In the genomic region with DNA sequence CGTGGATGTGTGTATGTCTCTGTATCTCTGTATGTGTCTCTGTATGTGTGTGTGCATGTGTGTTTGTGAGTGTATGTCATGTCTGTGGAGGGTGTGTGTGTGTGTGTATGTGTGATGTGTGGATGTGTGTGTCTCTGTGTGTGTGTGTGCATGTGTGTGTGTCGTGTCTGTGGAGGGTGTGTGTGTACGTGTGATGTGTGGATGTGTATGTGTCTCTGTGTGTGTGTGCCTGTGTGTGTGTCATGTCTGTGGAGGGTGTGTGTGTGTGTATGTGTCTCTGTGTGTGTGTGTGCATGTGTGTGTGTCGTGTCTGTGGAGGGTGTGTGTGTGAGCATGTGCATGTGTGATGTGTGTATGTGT, we compare ENCODE assay signal across 2 cellular contexts.
A peak's percentile ranks its signal among the peaks of the same experiment; 100 is the strongest.
TF ChIP-seq lines count a peak whose summit lies in the region.

No MANE protein-coding gene starts in this region.

TF ChIP-seq in HepG2, 621 proteins besides CTCF, POLR2A, EP300 and RAD21 (continues in another document):
- TF ChIP-seq ZSCAN25 (CRISPR knock-in tag; IDR thresholded peaks at IDR 0.05) (no peak), ZBED4 (CRISPR knock-in tag; IDR thresholded peaks at IDR 0.05; ENCODE audit: borderline replicate concordance) (no peak), ZNF660 (CRISPR knock-in tag; IDR thresholded peaks at IDR 0.05; ENCODE audit: borderline replicate concordance, low read depth) (no peak), HHEX (CRISPR knock-in tag; IDR thresholded peaks at IDR 0.05) (no peak), NBN (conservative IDR thresholded peaks at IDR 0.05) (no peak), FOXP1 (IDR thresholded peaks at IDR 0.05) (0 out of 2 replicates have a peak, but pooled peaks have one; percentile 45), FOXP1 (CRISPR knock-in tag; IDR thresholded peaks at IDR 0.05) (no peak), LCORL (IDR thresholded peaks at IDR 0.05) (peak; percentile 31; the same call in 1 of the 2 replicates), LCORL (CRISPR knock-in tag; IDR thresholded peaks at IDR 0.05) (no peak), BCL6 (CRISPR knock-in tag; IDR thresholded peaks at IDR 0.05) (no peak), NFATC3 (CRISPR knock-in tag; IDR thresholded peaks at IDR 0.05) (no peak), HNRNPL (IDR thresholded peaks at IDR 0.05; ENCODE audit: low read depth, low read length) (no peak), SAFB2 (CRISPR knock-in tag; IDR thresholded peaks at IDR 0.05; ENCODE audit: borderline replicate concordance, low read depth) (no peak), ARID2 (CRISPR knock-in tag; IDR thresholded peaks at IDR 0.05; ENCODE audit: borderline replicate concordance) (no peak), TFAP4 (IDR thresholded peaks at IDR 0.05; ENCODE audit: borderline replicate concordance, low read depth) (no peak), ZBTB10 (CRISPR knock-in tag; IDR thresholded peaks at IDR 0.05; ENCODE audit: borderline replicate concordance) (no peak)
- TF ChIP-seq, protein P1, sequence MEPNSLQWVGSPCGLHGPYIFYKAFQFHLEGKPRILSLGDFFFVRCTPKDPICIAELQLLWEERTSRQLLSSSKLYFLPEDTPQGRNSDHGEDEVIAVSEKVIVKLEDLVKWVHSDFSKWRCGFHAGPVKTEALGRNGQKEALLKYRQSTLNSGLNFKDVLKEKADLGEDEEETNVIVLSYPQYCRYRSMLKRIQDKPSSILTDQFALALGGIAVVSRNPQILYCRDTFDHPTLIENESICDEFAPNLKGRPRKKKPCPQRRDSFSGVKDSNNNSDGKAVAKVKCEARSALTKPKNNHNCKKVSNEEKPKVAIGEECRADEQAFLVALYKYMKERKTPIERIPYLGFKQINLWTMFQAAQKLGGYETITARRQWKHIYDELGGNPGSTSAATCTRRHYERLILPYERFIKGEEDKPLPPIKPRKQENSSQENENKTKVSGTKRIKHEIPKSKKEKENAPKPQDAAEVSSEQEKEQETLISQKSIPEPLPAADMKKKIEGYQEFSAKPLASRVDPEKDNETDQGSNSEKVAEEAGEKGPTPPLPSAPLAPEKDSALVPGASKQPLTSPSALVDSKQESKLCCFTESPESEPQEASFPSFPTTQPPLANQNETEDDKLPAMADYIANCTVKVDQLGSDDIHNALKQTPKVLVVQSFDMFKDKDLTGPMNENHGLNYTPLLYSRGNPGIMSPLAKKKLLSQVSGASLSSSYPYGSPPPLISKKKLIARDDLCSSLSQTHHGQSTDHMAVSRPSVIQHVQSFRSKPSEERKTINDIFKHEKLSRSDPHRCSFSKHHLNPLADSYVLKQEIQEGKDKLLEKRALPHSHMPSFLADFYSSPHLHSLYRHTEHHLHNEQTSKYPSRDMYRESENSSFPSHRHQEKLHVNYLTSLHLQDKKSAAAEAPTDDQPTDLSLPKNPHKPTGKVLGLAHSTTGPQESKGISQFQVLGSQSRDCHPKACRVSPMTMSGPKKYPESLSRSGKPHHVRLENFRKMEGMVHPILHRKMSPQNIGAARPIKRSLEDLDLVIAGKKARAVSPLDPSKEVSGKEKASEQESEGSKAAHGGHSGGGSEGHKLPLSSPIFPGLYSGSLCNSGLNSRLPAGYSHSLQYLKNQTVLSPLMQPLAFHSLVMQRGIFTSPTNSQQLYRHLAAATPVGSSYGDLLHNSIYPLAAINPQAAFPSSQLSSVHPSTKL (CRISPR knock-in tag; IDR thresholded peaks at IDR 0.05): no peak

TF ChIP-seq in GM12878, 131 proteins besides CTCF, POLR2A, EP300 and RAD21:
- TF ChIP-seq E4F1 (IDR thresholded peaks at IDR 0.05; ENCODE audit: borderline replicate concordance, partially characterized antibody): peak; percentile 13
- TF ChIP-seq CHD1 (IDR thresholded peaks at IDR 0.05; ENCODE audit: low read depth, low read length): no peak
TF ChIP-seq in GM12878: peak in this region for 1.
